Comparison of ENCODE assay signal across 7 cellular contexts in genomic region chr9:137305060-137305787, GRCh38. TPM values are rescaled to one million over a fixed set of nuclear protein-coding genes. Genes with fewer than 3 reads are reported as not detected.
DNase-seq lines count a peak whose midpoint lies in the region; ATAC-seq and TF ChIP-seq lines count a peak whose summit lies in the region.

No MANE protein-coding gene starts in this region.

- intact Hi-C loops in lower lobe of right lung (cut with DNase I) = no loop called here

- no peaks in the 10 kb centered on the region for H3K36me3 ChIP-seq in HUES6 (ENCODE audit: control insufficient read depth, insufficient read depth, low read length)
- H3K36me3 ChIP-seq in lower lobe of right lung = no peaks in the 10 kb centered on the region

- ATAC-seq in lower lobe of right lung (peak; percentile 34 to 42), GM19324 (IDR thresholded peaks at IDR 0.05; ENCODE audit: low FRiP score, unreplicated experiment) (no peak)

- H3K27me3 ChIP-seq in HUES6 (ENCODE audit: control insufficient read depth, insufficient read depth, low read length) (peaks cover 13% of the 10 kb centered on the region; the same call in 1 of the 2 replicates), lower lobe of right lung (ENCODE audit: low read depth) (peaks cover 22% of the 10 kb centered on the region)

- peak; percentile 25 for TF ChIP-seq CTCF in lower lobe of right lung (IDR thresholded peaks at IDR 0.05)

- H3K9me3 ChIP-seq in HUES6 (ENCODE audit: control insufficient read depth, insufficient read depth, low read depth, low read length) = no peaks in the 10 kb centered on the region
- no peaks in the 10 kb centered on the region for H3K9me3 ChIP-seq in lower lobe of right lung

- DNase-seq in T-helper 22 cell (ENCODE audit: low read depth) = peak; percentile 23
- DNase-seq in caudate nucleus (lab: John Stamatoyannopoulos, UW) = peak in 11 of 61 donors; percentile 19 to 59 (median 37)
- DNase-seq in lower lobe of right lung = peak; percentile 75
- peak; percentile 49 to 59 for DNase-seq in stimulated activated CD8-positive, alpha-beta memory T cell treated with anti-CD3 and anti-CD28 coated beads, Interleukin-7, amount 100 ng/mL, for 48 hours (ENCODE audit: extremely low read depth in 1 of 2, low read depth in 1 of 2)
- DNase-seq in HCEC 1CT = no peak

- peak overlapping the region; percentile 22; the same call in 1 of the 2 replicates for H3K4me3 ChIP-seq in HUES6 (ENCODE audit: low read depth, low read length)
- H3K4me3 ChIP-seq in lower lobe of right lung = peak overlapping the region; percentile 47

- H3K9ac ChIP-seq in HUES6 (ENCODE audit: low read length) = peak overlapping the region; percentile 34

- H3K4me1 ChIP-seq in HUES6 (ENCODE audit: control insufficient read depth, insufficient read depth, low read length) = peaks cover 46% of the 10 kb centered on the region
- H3K4me1 ChIP-seq in lower lobe of right lung = peaks cover 62% of the 10 kb centered on the region

- H3K27ac ChIP-seq in HUES6 (ENCODE audit: low read depth, low read length) (no peak overlapping the region), caudate nucleus (ENCODE audit: low read depth, low read length) (peak overlapping the region; percentile 32), lower lobe of right lung (peak overlapping the region; percentile 78)

RNA-seq across cellular contexts. Expression of gene NRARP, which starts 3.2 kb away (rescaled TPM):
- 6.5 TPM for total RNA-seq in lower lobe of right lung

RNA-seq across cellular contexts. Expression of gene TOR4A, which starts 27.7 kb away (rescaled TPM):
- 27.2 TPM for total RNA-seq in lower lobe of right lung

RNA-seq across cellular contexts. Expression of gene NELFB, which starts 50.1 kb away (rescaled TPM):
- 44.7 TPM for total RNA-seq in lower lobe of right lung

RNA-seq across cellular contexts. Expression of gene STPG3, which starts 54.1 kb away (rescaled TPM):
- total RNA-seq in lower lobe of right lung = 0.38 TPM
